In genomic region chr4:3724319-3725231, GRCh38 we compare ENCODE assay signal across 1 cellular context.
TF ChIP-seq lines count a peak whose summit lies in the region.

No MANE protein-coding gene starts in this region.

TF ChIP-seq in GM23338, 12 proteins besides CTCF, POLR2A, EP300 and RAD21 (continued from another document):
- TF ChIP-seq REST (IDR thresholded peaks at IDR 0.05; ENCODE audit: unreplicated experiment) = no peak
- no peak for TF ChIP-seq EZH2 (IDR thresholded peaks at IDR 0.05; ENCODE audit: low read depth, unreplicated experiment)
- no peak for TF ChIP-seq CREB1 (CRISPR knock-in tag; IDR thresholded peaks at IDR 0.05; ENCODE audit: low read depth)
- no peak for TF ChIP-seq ETS1 (IDR thresholded peaks at IDR 0.05)
- TF ChIP-seq NANOG (IDR thresholded peaks at IDR 0.05; ENCODE audit: borderline replicate concordance) = no peak
- no peak for TF ChIP-seq STAT1 (IDR thresholded peaks at IDR 0.05; ENCODE audit: unreplicated experiment)
- no peak for TF ChIP-seq EZH2phosphoT487 (IDR thresholded peaks at IDR 0.05; ENCODE audit: unreplicated experiment)
